1 cellular context compared by ENCODE assay signal in the genomic region with DNA sequence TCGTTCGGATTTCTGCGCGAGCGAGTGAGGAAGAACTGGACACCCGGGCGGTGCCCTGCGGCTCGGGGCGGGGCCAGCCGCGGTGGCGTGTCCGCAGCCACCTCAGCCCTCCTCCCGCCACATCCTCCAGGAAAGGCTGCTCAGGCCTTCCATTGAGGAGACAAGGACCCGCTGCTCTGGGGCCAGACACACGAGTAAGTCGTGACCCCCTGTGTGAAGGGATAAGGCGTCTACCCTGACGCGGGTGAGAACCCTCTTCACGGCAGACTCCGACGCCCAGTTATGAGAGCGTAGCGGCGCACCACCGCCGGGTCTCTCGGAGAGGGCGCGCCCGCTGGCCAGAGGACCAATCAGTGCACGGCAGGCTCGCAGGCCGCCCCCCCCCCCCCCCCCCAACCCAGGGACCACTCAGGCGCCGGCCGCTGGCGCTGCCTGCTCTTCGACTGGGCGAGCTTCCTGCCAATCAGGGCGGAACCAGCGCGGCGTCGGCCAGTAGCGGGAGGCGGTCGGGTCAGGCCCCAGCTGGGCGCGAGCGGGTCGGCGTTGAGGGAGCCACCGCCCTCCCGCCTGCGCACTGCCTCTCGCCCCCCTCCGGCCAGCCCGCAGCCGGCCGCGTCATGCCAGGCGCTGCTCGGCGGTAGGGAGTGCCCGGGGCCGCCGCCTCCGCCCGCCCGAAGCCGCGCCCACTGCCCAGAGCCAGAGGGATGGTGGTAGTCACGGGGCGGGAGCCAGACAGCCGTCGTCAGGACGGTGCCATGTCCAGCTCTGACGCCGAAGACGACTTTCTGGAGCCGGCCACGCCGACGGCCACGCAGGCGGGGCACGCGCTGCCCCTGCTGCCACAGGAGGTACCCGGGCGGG.
A peak's percentile ranks its signal among the peaks of the same experiment; 100 is the strongest.
TF ChIP-seq lines count a peak whose summit lies in the region.

A gene (plus strand): TSS at position 521 of the 861 bp plus-strand sequence. CDS start 184 bp downstream, at position 705.

TF ChIP-seq in K562, 482 proteins besides CTCF, POLR2A, EP300 and RAD21 (continued from another document and continues in another):
- TF ChIP-seq, protein P1, sequence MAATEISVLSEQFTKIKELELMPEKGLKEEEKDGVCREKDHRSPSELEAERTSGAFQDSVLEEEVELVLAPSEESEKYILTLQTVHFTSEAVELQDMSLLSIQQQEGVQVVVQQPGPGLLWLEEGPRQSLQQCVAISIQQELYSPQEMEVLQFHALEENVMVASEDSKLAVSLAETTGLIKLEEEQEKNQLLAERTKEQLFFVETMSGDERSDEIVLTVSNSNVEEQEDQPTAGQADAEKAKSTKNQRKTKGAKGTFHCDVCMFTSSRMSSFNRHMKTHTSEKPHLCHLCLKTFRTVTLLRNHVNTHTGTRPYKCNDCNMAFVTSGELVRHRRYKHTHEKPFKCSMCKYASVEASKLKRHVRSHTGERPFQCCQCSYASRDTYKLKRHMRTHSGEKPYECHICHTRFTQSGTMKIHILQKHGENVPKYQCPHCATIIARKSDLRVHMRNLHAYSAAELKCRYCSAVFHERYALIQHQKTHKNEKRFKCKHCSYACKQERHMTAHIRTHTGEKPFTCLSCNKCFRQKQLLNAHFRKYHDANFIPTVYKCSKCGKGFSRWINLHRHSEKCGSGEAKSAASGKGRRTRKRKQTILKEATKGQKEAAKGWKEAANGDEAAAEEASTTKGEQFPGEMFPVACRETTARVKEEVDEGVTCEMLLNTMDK (IDR thresholded peaks at IDR 0.05; ENCODE audit: borderline replicate concordance, insufficient read depth, low read depth, low read length, poor library complexity, severe bottlenecking): no peak
- TF ChIP-seq PHF20 (IDR thresholded peaks at IDR 0.05; ENCODE audit: partially characterized antibody) (peak; percentile 85), CREM (IDR thresholded peaks at IDR 0.05; ENCODE audit: low read depth) (peak; percentile 96), MCM3 (IDR thresholded peaks at IDR 0.05) (no peak), RBM15 (IDR thresholded peaks at IDR 0.05; ENCODE audit: insufficient read depth, low read length) (no peak), TAF1 (IDR thresholded peaks at IDR 0.05; ENCODE audit: control insufficient read depth, extremely low read depth, insufficient read depth, low read length, severe bottlenecking) (peak; percentile 80), CHD1 (IDR thresholded peaks at IDR 0.05; ENCODE audit: low read length) (peak; percentile 21), ASH1L (IDR thresholded peaks at IDR 0.05; ENCODE audit: borderline replicate concordance, low read depth, partially characterized antibody) (peak; percentile 81), ZNF23 (CRISPR knock-in tag; IDR thresholded peaks at IDR 0.05) (no peak), IFI16 (CRISPR knock-in tag; IDR thresholded peaks at IDR 0.05) (no peak), ZNF354B (CRISPR knock-in tag; IDR thresholded peaks at IDR 0.05) (no peak), PYGO2 (tag; IDR thresholded peaks at IDR 0.05) (no peak), JUNB (CRISPR knock-in tag; conservative IDR thresholded peaks at IDR 0.05) (no peak), FOSL1 (tag; conservative IDR thresholded peaks at IDR 0.05) (0 out of 2 replicates have a peak, but pooled peaks have one; percentile 12), TGIF2 (CRISPR knock-in tag; IDR thresholded peaks at IDR 0.05) (peak; percentile 9; the same call in 1 of the 2 replicates), ZNF695 (CRISPR knock-in tag; IDR thresholded peaks at IDR 0.05) (no peak), SMC3 (conservative IDR thresholded peaks at IDR 0.05; ENCODE audit: insufficient read depth, low read depth, low read length) (no peak), ZNF239 (CRISPR knock-in tag; IDR thresholded peaks at IDR 0.05) (no peak), SMARCA5 (IDR thresholded peaks at IDR 0.05) (no peak), RB1 (IDR thresholded peaks at IDR 0.05; ENCODE audit: low read depth) (peak; percentile 90), GABPB1 (CRISPR knock-in tag; IDR thresholded peaks at IDR 0.05) (peak; percentile 83), CBX5 (IDR thresholded peaks at IDR 0.05; ENCODE audit: borderline replicate concordance, low read depth) (no peak), BHLHE40 (IDR thresholded peaks at IDR 0.05; ENCODE audit: low read length) (0 out of 2 replicates have a peak, but pooled peaks have one; percentile 15), CAMTA2 (CRISPR knock-in tag; conservative IDR thresholded peaks at IDR 0.05) (0 out of 2 replicates have a peak, but pooled peaks have one; percentile 59), EHMT2 (IDR thresholded peaks at IDR 0.05) (no peak), MCM7 (IDR thresholded peaks at IDR 0.05) (no peak), NR1H2 (CRISPR knock-in tag; IDR thresholded peaks at IDR 0.05) (0 out of 2 replicates have a peak, but pooled peaks have one; percentile 19), SNRNP70 (optimal IDR thresholded peaks at IDR 0.05; ENCODE audit: low read depth, low read length) (no peak), TRIM28 (IDR thresholded peaks at IDR 0.05) (no peak), ZNF347 (CRISPR knock-in tag; IDR thresholded peaks at IDR 0.05; ENCODE audit: low read depth) (no peak), SRSF1 (IDR thresholded peaks at IDR 0.05; ENCODE audit: low read depth, low read length) (no peak), SUPT5H (IDR thresholded peaks at IDR 0.05) (peak; percentile 98), HNRNPL (IDR thresholded peaks at IDR 0.05; ENCODE audit: low read depth, low read length) (peak; percentile 95), RUNX1 (IDR thresholded peaks at IDR 0.05; ENCODE audit: low read depth) (peak; percentile 77; the same call in 1 of the 2 replicates), PHF21A (IDR thresholded peaks at IDR 0.05; ENCODE audit: borderline replicate concordance, low read depth) (no peak), POLR3A (IDR thresholded peaks at IDR 0.05; ENCODE audit: borderline replicate concordance, extremely low read depth, insufficient read depth, insufficient read length) (no peak), ZNF79 (CRISPR knock-in tag; IDR thresholded peaks at IDR 0.05; ENCODE audit: low read depth) (no peak), LCOR (CRISPR knock-in tag; IDR thresholded peaks at IDR 0.05) (peak; percentile 89)
- TF ChIP-seq, protein P2, sequence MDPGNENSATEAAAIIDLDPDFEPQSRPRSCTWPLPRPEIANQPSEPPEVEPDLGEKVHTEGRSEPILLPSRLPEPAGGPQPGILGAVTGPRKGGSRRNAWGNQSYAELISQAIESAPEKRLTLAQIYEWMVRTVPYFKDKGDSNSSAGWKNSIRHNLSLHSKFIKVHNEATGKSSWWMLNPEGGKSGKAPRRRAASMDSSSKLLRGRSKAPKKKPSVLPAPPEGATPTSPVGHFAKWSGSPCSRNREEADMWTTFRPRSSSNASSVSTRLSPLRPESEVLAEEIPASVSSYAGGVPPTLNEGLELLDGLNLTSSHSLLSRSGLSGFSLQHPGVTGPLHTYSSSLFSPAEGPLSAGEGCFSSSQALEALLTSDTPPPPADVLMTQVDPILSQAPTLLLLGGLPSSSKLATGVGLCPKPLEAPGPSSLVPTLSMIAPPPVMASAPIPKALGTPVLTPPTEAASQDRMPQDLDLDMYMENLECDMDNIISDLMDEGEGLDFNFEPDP (CRISPR knock-in tag; IDR thresholded peaks at IDR 0.05): no peak
- TF ChIP-seq, protein P3, sequence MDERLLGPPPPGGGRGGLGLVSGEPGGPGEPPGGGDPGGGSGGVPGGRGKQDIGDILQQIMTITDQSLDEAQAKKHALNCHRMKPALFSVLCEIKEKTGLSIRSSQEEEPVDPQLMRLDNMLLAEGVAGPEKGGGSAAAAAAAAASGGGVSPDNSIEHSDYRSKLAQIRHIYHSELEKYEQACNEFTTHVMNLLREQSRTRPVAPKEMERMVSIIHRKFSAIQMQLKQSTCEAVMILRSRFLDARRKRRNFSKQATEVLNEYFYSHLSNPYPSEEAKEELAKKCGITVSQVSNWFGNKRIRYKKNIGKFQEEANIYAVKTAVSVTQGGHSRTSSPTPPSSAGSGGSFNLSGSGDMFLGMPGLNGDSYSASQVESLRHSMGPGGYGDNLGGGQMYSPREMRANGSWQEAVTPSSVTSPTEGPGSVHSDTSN (CRISPR knock-in tag; IDR thresholded peaks at IDR 0.05; ENCODE audit: low read depth): peak; percentile 93
- TF ChIP-seq, protein P3 (tag; conservative IDR thresholded peaks at IDR 0.05; ENCODE audit: low read depth): peak; percentile 75
- TF ChIP-seq, protein P4, sequence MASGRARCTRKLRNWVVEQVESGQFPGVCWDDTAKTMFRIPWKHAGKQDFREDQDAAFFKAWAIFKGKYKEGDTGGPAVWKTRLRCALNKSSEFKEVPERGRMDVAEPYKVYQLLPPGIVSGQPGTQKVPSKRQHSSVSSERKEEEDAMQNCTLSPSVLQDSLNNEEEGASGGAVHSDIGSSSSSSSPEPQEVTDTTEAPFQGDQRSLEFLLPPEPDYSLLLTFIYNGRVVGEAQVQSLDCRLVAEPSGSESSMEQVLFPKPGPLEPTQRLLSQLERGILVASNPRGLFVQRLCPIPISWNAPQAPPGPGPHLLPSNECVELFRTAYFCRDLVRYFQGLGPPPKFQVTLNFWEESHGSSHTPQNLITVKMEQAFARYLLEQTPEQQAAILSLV (tag; IDR thresholded peaks at IDR 0.05): no peak
- TF ChIP-seq, protein P5, sequence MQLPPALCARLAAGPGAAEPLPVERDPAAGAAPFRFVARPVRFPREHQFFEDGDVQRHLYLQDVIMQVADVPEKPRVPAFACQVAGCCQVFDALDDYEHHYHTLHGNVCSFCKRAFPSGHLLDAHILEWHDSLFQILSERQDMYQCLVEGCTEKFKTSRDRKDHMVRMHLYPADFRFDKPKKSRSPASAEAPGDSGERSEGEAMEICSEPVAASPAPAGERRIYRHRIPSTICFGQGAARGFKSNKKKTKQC (CRISPR knock-in tag; IDR thresholded peaks at IDR 0.05): no peak; the same call in none of the 2 replicates
- TF ChIP-seq, protein P6, sequence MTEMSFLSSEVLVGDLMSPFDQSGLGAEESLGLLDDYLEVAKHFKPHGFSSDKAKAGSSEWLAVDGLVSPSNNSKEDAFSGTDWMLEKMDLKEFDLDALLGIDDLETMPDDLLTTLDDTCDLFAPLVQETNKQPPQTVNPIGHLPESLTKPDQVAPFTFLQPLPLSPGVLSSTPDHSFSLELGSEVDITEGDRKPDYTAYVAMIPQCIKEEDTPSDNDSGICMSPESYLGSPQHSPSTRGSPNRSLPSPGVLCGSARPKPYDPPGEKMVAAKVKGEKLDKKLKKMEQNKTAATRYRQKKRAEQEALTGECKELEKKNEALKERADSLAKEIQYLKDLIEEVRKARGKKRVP (CRISPR knock-in tag; IDR thresholded peaks at IDR 0.05): no peak
- TF ChIP-seq, protein P7, sequence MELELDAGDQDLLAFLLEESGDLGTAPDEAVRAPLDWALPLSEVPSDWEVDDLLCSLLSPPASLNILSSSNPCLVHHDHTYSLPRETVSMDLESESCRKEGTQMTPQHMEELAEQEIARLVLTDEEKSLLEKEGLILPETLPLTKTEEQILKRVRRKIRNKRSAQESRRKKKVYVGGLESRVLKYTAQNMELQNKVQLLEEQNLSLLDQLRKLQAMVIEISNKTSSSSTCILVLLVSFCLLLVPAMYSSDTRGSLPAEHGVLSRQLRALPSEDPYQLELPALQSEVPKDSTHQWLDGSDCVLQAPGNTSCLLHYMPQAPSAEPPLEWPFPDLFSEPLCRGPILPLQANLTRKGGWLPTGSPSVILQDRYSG (tag; conservative IDR thresholded peaks at IDR 0.05; ENCODE audit: low read depth): no peak
- TF ChIP-seq, protein P8, sequence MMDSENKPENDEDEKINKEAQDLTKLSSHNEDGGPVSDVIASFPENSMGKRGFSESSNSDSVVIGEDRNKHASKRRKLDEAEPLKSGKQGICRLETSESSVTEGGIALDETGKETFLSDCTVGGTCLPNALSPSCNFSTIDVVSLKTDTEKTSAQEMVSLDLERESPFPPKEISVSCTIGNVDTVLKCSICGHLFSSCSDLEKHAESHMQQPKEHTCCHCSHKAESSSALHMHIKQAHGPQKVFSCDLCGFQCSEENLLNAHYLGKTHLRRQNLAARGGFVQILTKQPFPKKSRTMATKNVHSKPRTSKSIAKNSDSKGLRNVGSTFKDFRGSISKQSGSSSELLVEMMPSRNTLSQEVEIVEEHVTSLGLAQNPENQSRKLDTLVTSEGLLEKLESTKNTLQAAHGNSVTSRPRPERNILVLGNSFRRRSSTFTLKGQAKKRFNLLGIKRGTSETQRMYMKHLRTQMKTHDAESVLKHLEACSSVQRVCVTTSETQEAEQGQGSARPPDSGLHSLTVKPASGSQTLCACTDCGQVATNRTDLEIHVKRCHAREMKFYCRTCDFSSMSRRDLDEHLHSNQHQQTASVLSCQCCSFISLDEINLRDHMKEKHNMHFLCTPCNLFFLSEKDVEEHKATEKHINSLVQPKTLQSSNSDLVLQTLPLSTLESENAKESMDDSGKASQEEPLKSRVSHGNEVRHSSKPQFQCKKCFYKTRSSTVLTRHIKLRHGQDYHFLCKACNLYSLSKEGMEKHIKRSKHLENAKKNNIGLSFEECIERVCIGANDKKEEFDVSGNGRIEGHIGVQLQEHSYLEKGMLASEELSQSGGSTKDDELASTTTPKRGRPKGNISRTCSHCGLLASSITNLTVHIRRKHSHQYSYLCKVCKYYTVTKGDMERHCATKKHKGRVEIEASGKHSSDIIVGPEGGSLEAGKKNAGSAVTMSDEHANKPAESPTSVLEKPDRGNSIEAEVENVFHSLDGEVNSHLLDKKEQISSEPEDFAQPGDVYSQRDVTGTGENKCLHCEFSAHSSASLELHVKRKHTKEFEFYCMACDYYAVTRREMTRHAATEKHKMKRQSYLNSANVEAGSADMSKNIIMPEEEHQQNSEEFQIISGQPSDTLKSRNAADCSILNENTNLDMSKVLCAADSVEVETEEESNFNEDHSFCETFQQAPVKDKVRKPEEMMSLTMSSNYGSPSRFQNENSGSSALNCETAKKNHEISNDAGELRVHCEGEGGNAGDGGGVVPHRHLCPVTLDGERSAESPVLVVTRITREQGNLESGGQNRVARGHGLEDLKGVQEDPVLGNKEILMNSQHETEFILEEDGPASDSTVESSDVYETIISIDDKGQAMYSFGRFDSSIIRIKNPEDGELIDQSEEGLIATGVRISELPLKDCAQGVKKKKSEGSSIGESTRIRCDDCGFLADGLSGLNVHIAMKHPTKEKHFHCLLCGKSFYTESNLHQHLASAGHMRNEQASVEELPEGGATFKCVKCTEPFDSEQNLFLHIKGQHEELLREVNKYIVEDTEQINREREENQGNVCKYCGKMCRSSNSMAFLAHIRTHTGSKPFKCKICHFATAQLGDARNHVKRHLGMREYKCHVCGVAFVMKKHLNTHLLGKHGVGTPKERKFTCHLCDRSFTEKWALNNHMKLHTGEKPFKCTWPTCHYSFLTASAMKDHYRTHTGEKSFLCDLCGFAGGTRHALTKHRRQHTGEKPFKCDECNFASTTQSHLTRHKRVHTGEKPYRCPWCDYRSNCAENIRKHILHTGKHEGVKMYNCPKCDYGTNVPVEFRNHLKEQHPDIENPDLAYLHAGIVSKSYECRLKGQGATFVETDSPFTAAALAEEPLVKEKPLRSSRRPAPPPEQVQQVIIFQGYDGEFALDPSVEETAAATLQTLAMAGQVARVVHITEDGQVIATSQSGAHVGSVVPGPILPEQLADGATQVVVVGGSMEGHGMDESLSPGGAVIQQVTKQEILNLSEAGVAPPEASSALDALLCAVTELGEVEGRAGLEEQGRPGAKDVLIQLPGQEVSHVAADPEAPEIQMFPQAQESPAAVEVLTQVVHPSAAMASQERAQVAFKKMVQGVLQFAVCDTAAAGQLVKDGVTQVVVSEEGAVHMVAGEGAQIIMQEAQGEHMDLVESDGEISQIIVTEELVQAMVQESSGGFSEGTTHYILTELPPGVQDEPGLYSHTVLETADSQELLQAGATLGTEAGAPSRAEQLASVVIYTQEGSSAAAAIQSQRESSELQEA (IDR thresholded peaks at IDR 0.05; ENCODE audit: low read depth): no peak
